In the genomic region with DNA sequence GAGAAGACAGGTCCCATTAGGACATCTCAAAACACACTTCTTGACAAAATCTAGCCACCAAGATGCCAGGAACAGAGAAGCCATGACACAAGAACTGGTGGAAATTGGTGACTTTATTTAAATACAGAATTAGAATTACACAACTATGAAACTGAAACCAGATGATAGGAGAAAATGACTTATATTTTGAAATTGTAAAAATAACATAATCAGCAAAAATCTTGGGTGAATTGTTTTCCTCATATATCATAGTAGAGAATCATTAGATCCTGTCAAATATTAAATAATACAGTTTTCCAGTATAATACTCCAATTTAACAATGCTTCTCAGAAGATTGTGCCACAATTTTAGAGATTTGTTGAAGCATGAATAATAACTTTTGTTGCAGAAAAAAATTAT, we compare ENCODE assay signal across 1 cellular context.
A peak's percentile ranks its signal among the peaks of the same experiment; 100 is the strongest.
TF ChIP-seq lines count a peak whose summit lies in the region.

No MANE protein-coding gene starts in this region.

TF ChIP-seq in K562, 482 proteins besides CTCF, POLR2A, EP300 and RAD21 (continued from another document):
- TF ChIP-seq, protein P1, sequence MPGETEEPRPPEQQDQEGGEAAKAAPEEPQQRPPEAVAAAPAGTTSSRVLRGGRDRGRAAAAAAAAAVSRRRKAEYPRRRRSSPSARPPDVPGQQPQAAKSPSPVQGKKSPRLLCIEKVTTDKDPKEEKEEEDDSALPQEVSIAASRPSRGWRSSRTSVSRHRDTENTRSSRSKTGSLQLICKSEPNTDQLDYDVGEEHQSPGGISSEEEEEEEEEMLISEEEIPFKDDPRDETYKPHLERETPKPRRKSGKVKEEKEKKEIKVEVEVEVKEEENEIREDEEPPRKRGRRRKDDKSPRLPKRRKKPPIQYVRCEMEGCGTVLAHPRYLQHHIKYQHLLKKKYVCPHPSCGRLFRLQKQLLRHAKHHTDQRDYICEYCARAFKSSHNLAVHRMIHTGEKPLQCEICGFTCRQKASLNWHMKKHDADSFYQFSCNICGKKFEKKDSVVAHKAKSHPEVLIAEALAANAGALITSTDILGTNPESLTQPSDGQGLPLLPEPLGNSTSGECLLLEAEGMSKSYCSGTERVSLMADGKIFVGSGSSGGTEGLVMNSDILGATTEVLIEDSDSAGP (CRISPR knock-in tag; IDR thresholded peaks at IDR 0.05) = no peak
- TF ChIP-seq ZNF316 (IDR thresholded peaks at IDR 0.05) (peak; percentile 85), MAFF (IDR thresholded peaks at IDR 0.05; ENCODE audit: low read length) (peak; percentile 53; the same call in 1 of the 2 replicates), MAFG (tag; conservative IDR thresholded peaks at IDR 0.05) (peak; percentile 57)
- TF ChIP-seq, protein P2, sequence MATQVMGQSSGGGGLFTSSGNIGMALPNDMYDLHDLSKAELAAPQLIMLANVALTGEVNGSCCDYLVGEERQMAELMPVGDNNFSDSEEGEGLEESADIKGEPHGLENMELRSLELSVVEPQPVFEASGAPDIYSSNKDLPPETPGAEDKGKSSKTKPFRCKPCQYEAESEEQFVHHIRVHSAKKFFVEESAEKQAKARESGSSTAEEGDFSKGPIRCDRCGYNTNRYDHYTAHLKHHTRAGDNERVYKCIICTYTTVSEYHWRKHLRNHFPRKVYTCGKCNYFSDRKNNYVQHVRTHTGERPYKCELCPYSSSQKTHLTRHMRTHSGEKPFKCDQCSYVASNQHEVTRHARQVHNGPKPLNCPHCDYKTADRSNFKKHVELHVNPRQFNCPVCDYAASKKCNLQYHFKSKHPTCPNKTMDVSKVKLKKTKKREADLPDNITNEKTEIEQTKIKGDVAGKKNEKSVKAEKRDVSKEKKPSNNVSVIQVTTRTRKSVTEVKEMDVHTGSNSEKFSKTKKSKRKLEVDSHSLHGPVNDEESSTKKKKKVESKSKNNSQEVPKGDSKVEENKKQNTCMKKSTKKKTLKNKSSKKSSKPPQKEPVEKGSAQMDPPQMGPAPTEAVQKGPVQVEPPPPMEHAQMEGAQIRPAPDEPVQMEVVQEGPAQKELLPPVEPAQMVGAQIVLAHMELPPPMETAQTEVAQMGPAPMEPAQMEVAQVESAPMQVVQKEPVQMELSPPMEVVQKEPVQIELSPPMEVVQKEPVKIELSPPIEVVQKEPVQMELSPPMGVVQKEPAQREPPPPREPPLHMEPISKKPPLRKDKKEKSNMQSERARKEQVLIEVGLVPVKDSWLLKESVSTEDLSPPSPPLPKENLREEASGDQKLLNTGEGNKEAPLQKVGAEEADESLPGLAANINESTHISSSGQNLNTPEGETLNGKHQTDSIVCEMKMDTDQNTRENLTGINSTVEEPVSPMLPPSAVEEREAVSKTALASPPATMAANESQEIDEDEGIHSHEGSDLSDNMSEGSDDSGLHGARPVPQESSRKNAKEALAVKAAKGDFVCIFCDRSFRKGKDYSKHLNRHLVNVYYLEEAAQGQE (CRISPR knock-in tag; IDR thresholded peaks at IDR 0.05; ENCODE audit: low read depth) = no peak
TF ChIP-seq in K562: peak in this region for 5.
